In the genomic region with DNA sequence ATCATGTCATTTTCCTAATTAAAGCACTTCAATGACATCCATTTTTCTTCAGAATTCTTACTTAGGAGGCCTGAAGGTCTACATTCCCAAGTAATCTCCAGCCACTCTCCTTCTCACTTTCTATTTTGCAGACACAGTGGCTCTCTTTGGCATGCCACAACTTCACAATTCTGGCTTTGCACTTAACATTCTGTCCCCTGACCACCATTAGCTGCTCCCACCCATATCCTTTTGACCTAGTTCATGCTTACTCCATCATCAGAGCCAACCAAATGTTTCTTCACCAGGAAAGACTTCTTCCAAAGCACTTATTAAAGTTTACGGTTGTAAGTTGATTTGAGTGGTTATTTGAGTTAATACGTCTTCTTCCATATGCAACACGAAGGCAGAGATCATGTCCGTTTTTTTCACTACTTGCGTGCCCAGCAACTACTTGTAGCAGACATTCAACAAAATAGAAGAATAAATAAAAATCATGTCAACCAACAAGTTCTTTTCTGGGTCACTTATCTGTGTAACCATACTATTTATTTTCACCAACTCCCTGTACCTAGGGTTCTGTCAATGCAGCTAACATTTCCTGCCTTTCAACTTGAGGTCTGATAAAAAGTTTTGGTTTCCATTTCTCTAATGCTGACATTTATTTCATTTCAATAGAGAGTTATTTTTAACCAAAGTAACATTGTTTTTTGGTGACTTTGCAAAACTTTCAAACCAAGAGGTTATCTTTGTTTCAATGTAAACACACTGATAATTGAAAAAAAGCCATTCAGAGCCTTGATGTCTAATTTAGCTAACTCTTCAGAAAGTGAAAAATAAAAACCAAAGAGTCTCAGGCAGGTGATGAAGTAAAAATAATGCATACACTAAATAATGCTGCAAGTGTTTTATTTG, we compare ENCODE assay signal across 8 cellular contexts. TPM values are rescaled to one million over a fixed set of nuclear protein-coding genes. Genes with fewer than 3 reads are reported as not detected.
DNase-seq lines count a peak whose midpoint lies in the region; ATAC-seq and TF ChIP-seq lines count a peak whose summit lies in the region.

No MANE protein-coding gene starts in this region.

- intact Hi-C loops in OCI-LY7 (cut with micrococcal nuclease; ENCODE audit: unreplicated experiment), result no loop called here

- H3K4me1 ChIP-seq in OCI-LY7 (ENCODE audit: insufficient read depth, low read length, poor library complexity, severe bottlenecking) (peaks cover 14% of the 10 kb centered on the region), smooth muscle cell (ENCODE audit: low read depth) (no peaks in the 10 kb centered on the region), osteoblast (ENCODE audit: insufficient read depth, low read length) (peaks cover 16% of the 10 kb centered on the region)

- no peaks in the 10 kb centered on the region for H3F3A ChIP-seq in smooth muscle cell (ENCODE audit: low read depth)

- BruUV-seq in OCI-LY7 (replicated peaks; lab: Mats Ljungman, UMichigan), result no TSS peak

- no peak overlapping the region for H3K27ac ChIP-seq in OCI-LY7 (ENCODE audit: low read depth, low read length, poor library complexity, severe bottlenecking)
- no peak overlapping the region for H3K27ac ChIP-seq in smooth muscle cell (ENCODE audit: low read depth)
- no peak overlapping the region for H3K27ac ChIP-seq in osteoblast (ENCODE audit: low read depth, low read length)

- peak overlapping the region; percentile 28 for H3K4me2 ChIP-seq in OCI-LY7 (ENCODE audit: low read length)
- peak overlapping the region; percentile 1 for H3K4me2 ChIP-seq in smooth muscle cell
- H3K4me2 ChIP-seq in osteoblast (ENCODE audit: insufficient read depth, low read length), result no peak overlapping the region

- H2AFZ ChIP-seq in OCI-LY7 (ENCODE audit: low read length) (peak overlapping the region; percentile 54; the same call in 1 of the 2 replicates), smooth muscle cell (ENCODE audit: low read depth) (no peak overlapping the region), osteoblast (ENCODE audit: low read length) (no peak overlapping the region)

- H3K79me2 ChIP-seq in OCI-LY7 (ENCODE audit: insufficient read depth, low read depth, low read length) (no peaks in the 10 kb centered on the region), smooth muscle cell (ENCODE audit: low read depth) (no peaks in the 10 kb centered on the region), osteoblast (ENCODE audit: insufficient read depth, low read length) (no peaks in the 10 kb centered on the region)

- no peaks in the 10 kb centered on the region for H3K36me3 ChIP-seq in OCI-LY7 (ENCODE audit: insufficient read depth, low read length)
- no peaks in the 10 kb centered on the region for H3K36me3 ChIP-seq in smooth muscle cell (ENCODE audit: low read depth)
- H3K36me3 ChIP-seq in osteoblast (ENCODE audit: insufficient read depth, low read length), result no peaks in the 10 kb centered on the region

- no peaks in the 10 kb centered on the region for H4K20me1 ChIP-seq in OCI-LY7 (ENCODE audit: insufficient read depth, low read length)
- H4K20me1 ChIP-seq in smooth muscle cell (ENCODE audit: low read depth), result no peaks in the 10 kb centered on the region
- H4K20me1 ChIP-seq in osteoblast (ENCODE audit: insufficient read depth, low read length), result no peaks in the 10 kb centered on the region

- POLR2A ChIA-PET in OCI-LY7 (lab: Charles Lee), result interaction anchor here (0.8 to 2.3 kb wide), 9 partner anchors 9 to 424 kb away, joined by 3 to 15 read pairs (median 4); a partner anchor contains a TSS

- no peak overlapping the region for H3K9ac ChIP-seq in smooth muscle cell (ENCODE audit: low read depth)

- H3K4me3 ChIP-seq in OCI-LY7 (ENCODE audit: low read depth, low read length, poor library complexity, severe bottlenecking) (no peak overlapping the region), smooth muscle cell (no peak overlapping the region), osteoblast (ENCODE audit: insufficient read depth, low read length) (no peak overlapping the region)

- DNase-seq in SIG-M5 treated with dmso at 0.1 percent for 504 hours (lab: John Stamatoyannopoulos, UW; ENCODE audit: unreplicated experiment) (peak; percentile 32), SIG-M5 (lab: John Stamatoyannopoulos, UW) (no peak), OCI-LY7 (ENCODE audit: low spot score) (no peak), smooth muscle cell (lab: John Stamatoyannopoulos, UW; ENCODE audit: unreplicated experiment) (no peak), osteoblast (ENCODE audit: insufficient read length, low spot score, missing footprints) (no peak), SW 1271 (lab: John Stamatoyannopoulos, UW) (no peak), HuH-7 (ENCODE audit: low spot score) (no peak)

- no peaks in the 10 kb centered on the region for H3K9me3 ChIP-seq in OCI-LY7 (ENCODE audit: low read length)
- H3K9me3 ChIP-seq in smooth muscle cell (replicated peaks; ENCODE audit: low read depth), result no peaks in the 10 kb centered on the region
- H3K9me3 ChIP-seq in osteoblast (ENCODE audit: low read depth, low read length), result peaks cover 1% of the 10 kb centered on the region

- H3K9me2 ChIP-seq in OCI-LY7 (ENCODE audit: insufficient read depth, low read length), result no peaks in the 10 kb centered on the region

- ATAC-seq in HG02759 (IDR thresholded peaks at IDR 0.05; ENCODE audit: unreplicated experiment), result peak; percentile 80

- TF ChIP-seq CTCF in OCI-LY7 (conservative IDR thresholded peaks at IDR 0.05; ENCODE audit: low read length) (no peak), smooth muscle cell (IDR thresholded peaks at IDR 0.05; ENCODE audit: borderline replicate concordance, insufficient read depth, poor library complexity, severe bottlenecking) (no peak), osteoblast (IDR thresholded peaks at IDR 0.05; ENCODE audit: extremely low read depth, low read depth, low read length) (no peak)

- 94% methylated on average over 5 of the region's 5 CpGs for WGBS in smooth muscle cell (ENCODE audit: low lambda C conversion rate)

- CTCF ChIA-PET in OCI-LY7 (lab: Charles Lee; ENCODE audit: unreplicated experiment), result no interaction called here

- no peaks in the 10 kb centered on the region for H3K27me3 ChIP-seq in smooth muscle cell (ENCODE audit: low read depth)
- H3K27me3 ChIP-seq in osteoblast (ENCODE audit: insufficient read depth, low read length), result no peaks in the 10 kb centered on the region

RNA-seq across cellular contexts. Expression of a gene that starts 9.9 kb away (rescaled TPM):
- total RNA-seq in OCI-LY7 (2014; rRNA removed; shearing (Covaris generic)), result 9.7 and 10.0 TPM in 2 replicates
- total RNA-seq in OCI-LY7 (2022), result 13.4 and 14.8 TPM in 2 replicates
- 65.2 and 88.6 TPM in 2 replicates for total RNA-seq in smooth muscle cell
- polyA plus RNA-seq in smooth muscle cell, result 11.8 and 12.5 TPM in 2 replicates
- 28.2 and 30.4 TPM in 2 replicates for total RNA-seq in osteoblast
